Comparison of ENCODE assay signal across 11 cellular contexts in genomic region chr12:15629761-15630160, GRCh38.
DNase-seq lines count a peak whose midpoint lies in the region; ATAC-seq and TF ChIP-seq lines count a peak whose summit lies in the region.
"Had no signal": no experiment of that assay in that cellular context is flagged by ENCODE, and none has a peak within 500 bp of the region (broad histone marks: within the 10 kb centered on the region; RNA-seq: fewer than 3 reads in every experiment).

No MANE protein-coding gene starts in this region.

- POLR2A ChIA-PET in GM10248 (lab: Yijun Ruan, JAX), result no interaction called here

- H3K4me1 ChIP-seq in ascending aorta (peaks cover 12 to 48% of the 10 kb centered on the region in 2 donors), right cardiac atrium (ENCODE audit: control insufficient read depth, insufficient read depth, low read length) (peaks cover 3% of the 10 kb centered on the region), skeletal muscle tissue (ENCODE audit: control insufficient read depth in 3 of 3, insufficient read depth in 3 of 3, low read length in 3 of 3) (peaks cover 9 to 17% (median 10%) of the 10 kb centered on the region in 3 donors)

- TF ChIP-seq CTCF in ascending aorta (IDR thresholded peaks at IDR 0.05) (no peak), GM10248 (IDR thresholded peaks at IDR 0.05; ENCODE audit: control extremely low read depth, extremely low read depth, low read depth, missing control alignments) (no peak)

- no peaks in the 10 kb centered on the region for H3K27me3 ChIP-seq in ascending aorta
- H3K27me3 ChIP-seq in right cardiac atrium (ENCODE audit: control insufficient read depth, insufficient read depth), result no peaks in the 10 kb centered on the region
- H3K27me3 ChIP-seq in skeletal muscle tissue (ENCODE audit: control insufficient read depth in 3 of 3, insufficient read depth in 3 of 3, low read length in 3 of 3), result no peaks in the 10 kb centered on the region

- DNase-seq in GM04504 (ENCODE audit: low read depth) (peak; percentile 56), ascending aorta (ENCODE audit: low spot score in 2 of 2) (no peak), right cardiac atrium (no peak), superior temporal gyrus (ENCODE audit: extremely low spot score) (no peak), GM10248 (ENCODE audit: extremely low spot score) (no peak)
- DNase-seq: activated CD4-positive, alpha-beta T cell treated with anti-CD3 and anti-CD28 coated beads, Interleukin-2, amount 10 ng/mL, durations not matched to agents 7 days and 5 days; activated naive CD8-positive, alpha-beta T cell treated with anti-CD3 and anti-CD28 coated beads, Interleukin-2, amount 10 ng/mL, durations not matched to agents 7 days and 5 days; NCI-H1930 had no signal

- ATAC-seq in right cardiac atrium, result no peak
- no peak for ATAC-seq in GM19395 (IDR thresholded peaks at IDR 0.05; ENCODE audit: unreplicated experiment)
- ATAC-seq in GM21825 (IDR thresholded peaks at IDR 0.05; ENCODE audit: unreplicated experiment), result no peak

- intact Hi-C loops in ascending aorta (cut with DNase I), result loop anchor here (2.0 to 5.0 kb wide), 3 partner anchors 71 to 158 kb away; partner anchors contain the start of gene EPS8
- intact Hi-C loops in right cardiac atrium (cut with DNase I), result no loop called here

- H3K27ac ChIP-seq in ascending aorta (peak overlapping the region; percentile 68 to 95), right cardiac atrium (ENCODE audit: low read length) (peak overlapping the region; percentile 75), skeletal muscle tissue (ENCODE audit: low read depth, low read length) (peak overlapping the region; percentile 11)

- H3K9ac ChIP-seq in skeletal muscle tissue (ENCODE audit: low read depth in 1 of 3, low read length in 3 of 3), result no peak overlapping the region

- H3K9me3 ChIP-seq in ascending aorta (no peaks in the 10 kb centered on the region), right cardiac atrium (ENCODE audit: control insufficient read depth, low read length) (no peaks in the 10 kb centered on the region), skeletal muscle tissue (ENCODE audit: control insufficient read depth in 3 of 3, low read length in 3 of 3) (no peaks in the 10 kb centered on the region)

- no peak overlapping the region for H3K4me3 ChIP-seq in ascending aorta
- no peak overlapping the region for H3K4me3 ChIP-seq in right cardiac atrium (ENCODE audit: low read length)
- no peak overlapping the region for H3K4me3 ChIP-seq in skeletal muscle tissue (ENCODE audit: low read length in 3 of 3)

- 50% methylated on average over 3 of the region's 3 CpGs for WGBS in right cardiac atrium

- peaks cover 0 to 12% of the 10 kb centered on the region in 2 donors for H3K36me3 ChIP-seq in ascending aorta
- peaks cover 0 to 5% (median 2%) of the 10 kb centered on the region in 3 donors for H3K36me3 ChIP-seq in skeletal muscle tissue (ENCODE audit: control insufficient read depth in 3 of 3, insufficient read depth in 3 of 3, low read length in 3 of 3)

- CTCF ChIA-PET in GM10248 (lab: Yijun Ruan, JAX), result interaction anchor here (0.9 kb wide), 1 partner anchor 20 kb away, joined by 3 read pairs; no protein-coding TSS in a partner anchor

Comparison
In these comparisons a context has a peak if more than half of its experiments do, and no peak if none do; other contexts are left out.
1. H3K27ac ChIP-seq: peak in every context shown above with its lines; median percentile 82 in ascending aorta; 75 in right cardiac atrium; 11 in skeletal muscle tissue.